26 cellular contexts compared by ENCODE assay signal in genomic region chr2:129467012-129467779, GRCh38.
"Had no signal": no experiment of that assay in that cellular context is flagged by ENCODE, and none has a peak within 500 bp of the region (broad histone marks: within the 10 kb centered on the region; RNA-seq: fewer than 3 reads in every experiment).

No MANE protein-coding gene starts in this region.

- H3K4me3 Mint-ChIP-seq: dendritic cell treated with granulocyte-macrophage colony-stimulating factor and Interleukin-4, amounts not matched to agents 40 ng/mL and 50 ng/mL, for 4 days; effector memory CD8-positive, alpha-beta T cell; endodermal cell; memory B cell; naive thymus-derived CD4-positive, alpha-beta T cell had no signal

- H3K27ac Mint-ChIP-seq: dendritic cell treated with granulocyte-macrophage colony-stimulating factor and Interleukin-4, amounts not matched to agents 40 ng/mL and 50 ng/mL, for 4 days; effector memory CD8-positive, alpha-beta T cell; endodermal cell; memory B cell; naive thymus-derived CD4-positive, alpha-beta T cell had no signal

- H3K79me2 ChIP-seq: hepatocyte had no signal

- H3K27ac ChIP-seq: colonic mucosa, epithelial cell of prostate, foreskin keratinocyte, gastroesophageal sphincter, heart left ventricle, hepatocyte, left lung, lower lobe of right lung had no signal

- H3K27me3 ChIP-seq: colonic mucosa, foreskin keratinocyte, gastroesophageal sphincter, hepatocyte, left lung had no signal

- H3K9me3 Mint-ChIP-seq: endodermal cell, memory B cell had no signal

- H3K9me3 ChIP-seq: colonic mucosa, gastroesophageal sphincter, heart left ventricle, lower lobe of right lung had no signal

- DNase-seq: colonic mucosa; cortex of kidney; effector CD8-positive, alpha-beta T cell; effector memory CD8-positive, alpha-beta T cell; endodermal cell; erythroblast; foreskin keratinocyte; heart left ventricle; hypothalamus; left cardiac atrium; left lung; left ventricle myocardium superior; lower lobe of right lung; mammary epithelial cell; mesendoderm; midbrain; naive thymus-derived CD4-positive, alpha-beta T cell had no signal

- H3K36me3 ChIP-seq: colonic mucosa, gastroesophageal sphincter, heart left ventricle, left lung, lower lobe of right lung had no signal

- FAIRE-seq: endometrium, frontal cortex, islet of Langerhans, keratinocyte had no signal

- H3K4me3 ChIP-seq: colonic mucosa, gastroesophageal sphincter, heart left ventricle, hepatocyte, left lung, lower lobe of right lung had no signal

- H3K27me3 Mint-ChIP-seq: dendritic cell treated with granulocyte-macrophage colony-stimulating factor and Interleukin-4, amounts not matched to agents 40 ng/mL and 50 ng/mL, for 4 days; effector memory CD8-positive, alpha-beta T cell; memory B cell had no signal

- H3K4me1 Mint-ChIP-seq: endodermal cell; memory B cell; naive thymus-derived CD4-positive, alpha-beta T cell had no signal

- H3K4me2 ChIP-seq: hepatocyte had no signal

- H3K4me1 ChIP-seq: colonic mucosa, foreskin keratinocyte, gastroesophageal sphincter, heart left ventricle, left lung, lower lobe of right lung had no signal

- H3K36me3 Mint-ChIP-seq: memory B cell; naive thymus-derived CD4-positive, alpha-beta T cell had no signal

- H2AFZ ChIP-seq: hepatocyte had no signal
